Comparison of ENCODE assay signal across 8 cellular contexts in the genomic region with DNA sequence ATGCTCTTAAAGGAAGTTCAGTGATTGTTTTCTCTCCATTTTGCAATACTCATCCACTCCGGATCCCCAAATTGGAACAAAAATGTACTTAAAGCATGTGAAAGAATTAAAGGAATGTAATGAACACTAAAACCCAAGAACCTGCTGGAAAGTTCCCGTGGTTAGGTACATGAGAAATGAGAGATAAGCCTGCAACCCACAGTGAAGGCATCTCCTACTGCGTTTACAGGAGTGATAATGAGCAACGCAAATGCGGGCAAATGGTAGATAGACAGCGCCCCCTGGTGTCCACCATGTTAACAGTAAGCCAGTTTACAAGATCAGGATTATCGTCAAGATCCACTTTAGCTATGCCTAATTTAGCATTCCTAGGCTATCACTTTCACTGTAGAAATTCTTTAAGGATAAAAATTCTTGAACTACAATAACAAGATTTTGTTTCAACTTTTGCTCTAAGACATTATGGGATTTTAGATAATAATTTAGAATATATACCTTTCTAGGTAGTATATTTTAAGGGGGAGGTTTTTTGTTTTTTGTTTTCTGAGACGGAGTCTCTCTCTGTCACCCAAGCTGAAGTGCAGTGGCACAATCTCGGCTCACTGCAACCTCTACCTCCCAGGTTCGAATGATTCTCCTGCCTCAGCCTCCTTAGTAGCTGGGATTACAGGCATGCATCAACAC. TPM values are rescaled to one million over a fixed set of nuclear protein-coding genes. Genes with fewer than 3 reads are reported as not detected.
DNase-seq lines count a peak whose midpoint lies in the region; ATAC-seq, FAIRE-seq and TF ChIP-seq lines count a peak whose summit lies in the region.

No MANE protein-coding gene starts in this region.

- H4K20me1 ChIP-seq in astrocyte (ENCODE audit: insufficient read depth, low read length) = no peaks in the 10 kb centered on the region

- TF ChIP-seq CTCF in astrocyte (IDR thresholded peaks at IDR 0.05; ENCODE audit: insufficient read depth, low read depth, low read length) = peak; percentile 92
- peak; percentile 83 to 87 (median 86) for TF ChIP-seq CTCF in sigmoid colon (IDR thresholded peaks at IDR 0.05)

- peak; percentile 89 for DNase-seq in DMS79 treated with DMSO at 0.1 percent for 48 hours (lab: John Stamatoyannopoulos, UW)
- peak; percentile 73 for DNase-seq in NCI-H2029 (lab: John Stamatoyannopoulos, UW)
- DNase-seq in T-helper 22 cell (ENCODE audit: low read depth) = peak; percentile 60
- DNase-seq in astrocyte (ENCODE audit: low read depth) = peak; percentile 91
- peak; percentile 85 to 94 (median 90) for DNase-seq in right cardiac atrium
- peak; percentile 94 for DNase-seq in sigmoid colon

- H3K4me3 Mint-ChIP-seq in astrocyte (ENCODE audit: unreplicated experiment) = peak overlapping the region; percentile 29

- intact Hi-C loops in right cardiac atrium (cut with DNase I) (loop anchor here in 3 of 4 donors (5.0 to 10.0 kb wide), 5 partner anchors 239 to 277 kb away; partner anchors contain the start of gene SIK2 (in 2 of the 3)), sigmoid colon (cut with DNase I) (loop anchor here (1.0 to 5.0 kb wide), 4 partner anchors 64 to 275 kb away; partner anchors contain the start of gene SIK2)

- peak overlapping the region; percentile 69 for H3K27ac Mint-ChIP-seq in astrocyte (ENCODE audit: unreplicated experiment)

- H3K4me3 ChIP-seq in astrocyte (ENCODE audit: insufficient read depth, low read depth, low read length) (no peak overlapping the region), right cardiac atrium (ENCODE audit: low read length) (no peak overlapping the region), sigmoid colon (no peak overlapping the region)

- FAIRE-seq in astrocyte (lab: Jason Lieb, UNC) = peak; percentile 88

- no peak overlapping the region for H2AFZ ChIP-seq in astrocyte (ENCODE audit: low read depth, low read length)

- no peaks in the 10 kb centered on the region for H3K27me3 ChIP-seq in astrocyte (ENCODE audit: insufficient read depth, low read length)
- H3K27me3 ChIP-seq in right cardiac atrium (ENCODE audit: control insufficient read depth, insufficient read depth) = no peaks in the 10 kb centered on the region
- no peaks in the 10 kb centered on the region for H3K27me3 ChIP-seq in sigmoid colon

- H3K27ac ChIP-seq in astrocyte (ENCODE audit: low read depth, low read length) = peak overlapping the region; percentile 34
- H3K27ac ChIP-seq in right cardiac atrium (ENCODE audit: low read length) = no peak overlapping the region
- peak overlapping the region in 1 of 4 donors; percentile 29 for H3K27ac ChIP-seq in sigmoid colon

- TF ChIP-seq POLR2A in sigmoid colon (IDR thresholded peaks at IDR 0.05) = no peak

- H3K9me3 ChIP-seq in astrocyte (ENCODE audit: insufficient read depth, low read depth, low read length) = no peaks in the 10 kb centered on the region
- H3K9me3 ChIP-seq in right cardiac atrium (ENCODE audit: control insufficient read depth, low read length) = no peaks in the 10 kb centered on the region
- H3K9me3 ChIP-seq in sigmoid colon = no peaks in the 10 kb centered on the region

- H3K27me3 Mint-ChIP-seq in astrocyte (ENCODE audit: low read depth, unreplicated experiment) = no peaks in the 10 kb centered on the region

- 23% methylated on average over 10 of the region's 10 CpGs for WGBS in right cardiac atrium
- WGBS in sigmoid colon, 2 donors = 28 to 34% methylated on average over 10 of the region's 10 CpGs

- H3K79me2 ChIP-seq in astrocyte (ENCODE audit: insufficient read depth, low read length) = no peaks in the 10 kb centered on the region

- peaks cover 13% of the 10 kb centered on the region for H3K4me1 ChIP-seq in astrocyte (ENCODE audit: insufficient read depth, low read length)
- no peaks in the 10 kb centered on the region for H3K4me1 ChIP-seq in right cardiac atrium (ENCODE audit: control insufficient read depth, insufficient read depth, low read length)
- H3K4me1 ChIP-seq in sigmoid colon = peaks cover 0 to 9% (median 3%) of the 10 kb centered on the region in 4 donors

- ATAC-seq in HG02610 (IDR thresholded peaks at IDR 0.05; ENCODE audit: unreplicated experiment) = peak; percentile 46
- ATAC-seq in right cardiac atrium = peak; percentile 90
- no peak for ATAC-seq in HG03097 (IDR thresholded peaks at IDR 0.05; ENCODE audit: low FRiP score, unreplicated experiment)

- peak overlapping the region; percentile 17 for H3K4me2 ChIP-seq in astrocyte (ENCODE audit: low read length)

- peaks cover 2% of the 10 kb centered on the region for H3K36me3 Mint-ChIP-seq in astrocyte (ENCODE audit: low read depth, unreplicated experiment)

- H3K36me3 ChIP-seq in astrocyte (ENCODE audit: insufficient read depth, low read length) (peaks cover 14% of the 10 kb centered on the region), sigmoid colon (peaks cover 3 to 71% (median 16%) of the 10 kb centered on the region in 4 donors)

- no peak for TF ChIP-seq EP300 in sigmoid colon (IDR thresholded peaks at IDR 0.05)

- H3K9ac ChIP-seq in astrocyte (ENCODE audit: low read length) = peak overlapping the region; percentile 53

- H3K9me3 Mint-ChIP-seq in astrocyte (ENCODE audit: unreplicated experiment) = no peaks in the 10 kb centered on the region

- peaks cover 40% of the 10 kb centered on the region for H3K4me1 Mint-ChIP-seq in astrocyte (ENCODE audit: low read depth, unreplicated experiment)

RNA-seq across cellular contexts. Expression of gene ALG9, which starts 29.9 kb away (rescaled TPM):
- total RNA-seq in astrocyte (24.9 and 31.1 TPM in 2 replicates), right cardiac atrium (10 to 100 TPM; 17.0 to 84.9 (median 23.8) TPM), sigmoid colon (10 to 100 TPM; 25.5 to 40.4 (median 28.1) TPM)
- polyA plus RNA-seq in right cardiac atrium (16.3 TPM), sigmoid colon (10 to 100 TPM in 1 of 3 donors, 1 to 10 TPM in 2; 6.0 to 13.9 (median 8.1) TPM)

RNA-seq across cellular contexts. Expression of gene FDXACB1, which starts 37.5 kb away (rescaled TPM):
- total RNA-seq in astrocyte = 1.7 and 2.6 TPM in 2 replicates
- total RNA-seq in right cardiac atrium = 1 to 10 TPM; 1.6 to 1.7 (median 1.6) TPM
- 1.1 TPM for polyA plus RNA-seq in right cardiac atrium
- total RNA-seq in sigmoid colon = 1 to 10 TPM in 2 of 4 donors, under 1 TPM in 2; 0.54 to 1.7 (median 1.1) TPM
- polyA plus RNA-seq in sigmoid colon = 1 to 10 TPM; 1.2 to 2.1 (median 1.2) TPM

RNA-seq across cellular contexts. Expression of gene CFAP68, which starts 37.8 kb away (rescaled TPM):
- total RNA-seq in astrocyte (18.4 and 18.8 TPM in 2 replicates), right cardiac atrium (10 to 100 TPM; 22.8 to 51.1 (median 32.0) TPM), sigmoid colon (10 to 100 TPM in 3 of 4 donors, 1 to 10 TPM in 1; 9.1 to 44.3 (median 13.4) TPM)
- polyA plus RNA-seq in right cardiac atrium (51.5 TPM), sigmoid colon (10 to 100 TPM; 18.9 to 35.4 (median 23.4) TPM)
